ENCODE assay signal across 20 cellular contexts in the genomic region with DNA sequence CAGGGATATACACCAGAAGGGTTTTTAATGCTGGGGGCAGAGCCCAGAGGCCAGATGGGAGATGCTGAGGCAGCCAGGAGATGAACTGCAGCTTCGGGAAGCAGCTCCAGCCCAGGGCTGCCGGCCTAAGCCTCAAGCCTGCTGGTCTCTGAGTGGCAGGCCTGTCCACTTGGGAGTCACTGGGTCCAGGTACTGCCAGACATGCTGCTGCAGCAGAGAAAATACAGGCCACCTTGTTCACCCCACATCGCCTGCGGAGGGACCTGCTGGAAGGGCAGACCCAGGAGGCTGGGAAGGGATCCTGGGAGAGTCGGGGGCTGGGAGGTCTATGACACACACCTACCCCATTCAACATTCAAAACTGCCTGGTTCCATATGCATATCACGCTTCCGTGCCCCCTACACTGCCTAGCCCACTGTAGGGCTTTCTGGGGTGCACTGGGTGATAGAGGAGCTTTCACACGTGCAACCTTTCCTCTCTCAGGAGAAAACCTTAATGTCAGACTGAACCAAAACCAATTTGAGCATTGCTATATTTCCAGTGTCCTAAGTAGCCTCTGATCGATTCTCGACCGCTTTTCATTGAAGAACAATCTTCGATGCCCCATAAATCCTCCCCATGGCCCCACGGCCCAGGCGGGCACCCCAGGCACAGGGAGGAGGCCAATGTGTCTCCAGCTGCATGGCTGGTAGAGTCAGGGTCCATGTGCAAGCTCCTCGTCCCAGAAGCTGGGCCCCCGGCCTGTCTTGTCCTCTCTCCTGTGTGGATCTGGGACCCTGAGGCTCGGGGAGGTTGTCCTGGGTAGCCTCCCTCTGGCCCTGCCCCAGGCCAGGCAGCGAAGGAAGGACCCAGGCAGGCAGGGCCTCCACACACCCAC.
DNase-seq lines count a peak whose midpoint lies in the region; ATAC-seq and TF ChIP-seq lines count a peak whose summit lies in the region.
"Had no signal": no experiment of that assay in that cellular context is flagged by ENCODE, and none has a peak within 500 bp of the region (broad histone marks: within the 10 kb centered on the region; RNA-seq: fewer than 3 reads in every experiment).

No MANE protein-coding gene starts in this region.

- H3K27me3 ChIP-seq in Peyer's patch (no peaks in the 10 kb centered on the region), spleen (replicated peaks in 1 of 7) (peaks cover 0 to 9% (median 0%) of the 10 kb centered on the region in 7 donors), brain microvascular endothelial cell (replicated peaks) (no peaks in the 10 kb centered on the region)
- H3K27me3 ChIP-seq: MG63 had no signal

- H3K4me3 ChIP-seq in Peyer's patch, result no peak overlapping the region
- no peak overlapping the region for H3K4me3 ChIP-seq in spleen
- H3K4me3 ChIP-seq in brain microvascular endothelial cell (ENCODE audit: low read depth, low read length), result no peak overlapping the region
- H3K4me3 ChIP-seq: K562, MG63 had no signal

- H3K9me3 ChIP-seq in Peyer's patch (no peaks in the 10 kb centered on the region), spleen (no peaks in the 10 kb centered on the region)
- H3K9me3 ChIP-seq: MG63 had no signal

- TF ChIP-seq CTCF in Peyer's patch (IDR thresholded peaks at IDR 0.05) (no peak), spleen (IDR thresholded peaks at IDR 0.05 in 8 of 11, conservative IDR thresholded peaks at IDR 0.05 in 3 of 11) (no peak), brain microvascular endothelial cell (IDR thresholded peaks at IDR 0.05; ENCODE audit: low read depth, low read length, missing control alignments) (no peak)

- WGBS in spleen, 5 donors, result 89 to 96% (median 90%) methylated on average over 17 to 18 of the region's 18 CpGs

- H3K36me3 ChIP-seq in Peyer's patch (no peaks in the 10 kb centered on the region), spleen (no peaks in the 10 kb centered on the region), brain microvascular endothelial cell (replicated peaks) (no peaks in the 10 kb centered on the region)
- H3K36me3 ChIP-seq: MG63 had no signal

- in situ Hi-C loops in brain microvascular endothelial cell (cut with HindIII; ENCODE audit: low pct_ligation_motif_present, low sequenced_read_pairs), result no loop called here

- intact Hi-C loops in spleen (cut with DNase I; ENCODE audit: low total_unique reads), result no loop called here

- H3K4me1 ChIP-seq in Peyer's patch, result no peaks in the 10 kb centered on the region
- peaks cover 0 to 9% (median 0%) of the 10 kb centered on the region in 6 donors for H3K4me1 ChIP-seq in spleen

- H3K27ac ChIP-seq in Peyer's patch (no peak overlapping the region), spleen (no peak overlapping the region), brain microvascular endothelial cell (no peak overlapping the region)

- no peak for ATAC-seq in left lobe of liver
- ATAC-seq: HepG2, K562 had no signal

- DNase-seq in NCI-H82 (lab: John Stamatoyannopoulos, UW), result peak; percentile 77
- no peak for DNase-seq in NCI-H82 treated with DMSO at 0.1 percent for 48 hours (lab: John Stamatoyannopoulos, UW; ENCODE audit: unreplicated experiment)
- DNase-seq in Peyer's patch, result peak in 2 of 3 donors; percentile 24 to 38
- peak; percentile 87 for DNase-seq in mesenteric fat pad (ENCODE audit: low spot score)
- peak; percentile 54 for DNase-seq in spleen
- no peak for DNase-seq in left lobe of liver (ENCODE audit: low spot score)
- no peak for DNase-seq in HCEC 1CT
- DNase-seq in brain microvascular endothelial cell, result no peak
- DNase-seq: 8988T, AML-193, DMS79, MG63, NCI-H1417 treated with DMSO at 0.1 percent for 48 hours, NCI-H187 treated with DMSO at 0.1 percent for 48 hours, NCI-H2107, NCI-H510A, NCI-H774, SHP77 had no signal

- TF ChIP-seq POLR2A in Peyer's patch (IDR thresholded peaks at IDR 0.05), result no peak
- TF ChIP-seq POLR2A in spleen (IDR thresholded peaks at IDR 0.05), result no peak

Comparison
In these comparisons a context has a peak if more than half of its experiments do, and no peak if none do; other contexts are left out.
1. DNase-seq: peak in NCI-H82 (single experiment), Peyer's patch (2 of 3), mesenteric fat pad (single experiment) and spleen (single experiment); none in NCI-H82 treated with DMSO at 0.1 percent for 48 hours (single experiment), left lobe of liver (single experiment), HCEC 1CT (single experiment) and brain microvascular endothelial cell (single experiment).